ENCODE assay signal across 2 cellular contexts in the genomic region with DNA sequence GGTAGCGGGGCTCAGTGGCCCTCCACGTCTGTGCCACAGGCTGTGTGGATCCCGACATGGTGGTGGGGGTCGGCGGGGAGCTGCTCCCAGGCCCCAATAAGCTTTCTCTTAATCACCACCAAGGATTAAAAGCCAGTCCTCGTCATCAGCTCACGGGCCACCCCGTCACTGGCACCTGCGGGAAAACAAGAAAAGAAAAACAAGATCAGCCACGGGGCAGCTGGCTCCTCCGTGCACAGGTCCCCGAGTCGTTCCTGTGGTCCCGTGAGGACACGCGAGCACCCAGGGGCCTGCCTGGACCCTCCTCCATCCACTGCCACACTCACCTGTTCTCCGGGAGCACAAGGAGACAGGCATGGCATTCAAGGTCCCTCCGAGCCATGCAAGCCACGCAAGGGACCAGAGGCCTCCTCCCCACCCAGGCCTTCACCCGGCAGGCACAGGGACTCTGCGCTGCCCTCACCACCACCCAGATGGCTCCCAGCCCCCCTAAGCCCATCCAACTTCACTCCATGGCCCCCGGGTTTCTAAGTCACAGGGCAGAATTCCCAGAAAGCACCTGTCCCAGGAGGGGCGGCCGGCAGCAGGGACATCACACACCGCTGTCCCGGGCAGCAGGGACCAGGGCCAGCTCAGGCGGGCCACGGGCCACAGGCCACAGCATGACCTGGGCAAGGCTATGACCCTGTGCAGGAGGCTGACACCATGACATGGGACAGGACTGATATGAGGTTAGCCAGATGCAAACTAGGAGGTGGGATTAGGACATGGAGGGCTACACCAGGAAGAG.
A peak's percentile ranks its signal among the peaks of the same experiment; 100 is the strongest.
TF ChIP-seq lines count a peak whose summit lies in the region.

No MANE protein-coding gene starts in this region.

TF ChIP-seq in GM12891, 5 proteins besides CTCF, POLR2A, EP300 and RAD21:
- TF ChIP-seq POU2F2 (IDR thresholded peaks at IDR 0.05; ENCODE audit: low read depth, low read length), result no peak
- TF ChIP-seq PAX5 (IDR thresholded peaks at IDR 0.05; ENCODE audit: insufficient read depth, low read length, severe bottlenecking), result no peak
- no peak for TF ChIP-seq TAF1 (IDR thresholded peaks at IDR 0.05; ENCODE audit: low read depth, low read length)
- no peak for TF ChIP-seq SPI1 (IDR thresholded peaks at IDR 0.05; ENCODE audit: low read depth, low read length)
- no peak for TF ChIP-seq POLR2AphosphoS5 (IDR thresholded peaks at IDR 0.05; ENCODE audit: low read depth, low read length)

TF ChIP-seq in GM12878, 131 proteins besides CTCF, POLR2A, EP300 and RAD21:
- TF ChIP-seq NR2F1 (conservative IDR thresholded peaks at IDR 0.05), result 0 out of 2 replicates have a peak, but pooled peaks have one; percentile 23
- TF ChIP-seq, protein P1, sequence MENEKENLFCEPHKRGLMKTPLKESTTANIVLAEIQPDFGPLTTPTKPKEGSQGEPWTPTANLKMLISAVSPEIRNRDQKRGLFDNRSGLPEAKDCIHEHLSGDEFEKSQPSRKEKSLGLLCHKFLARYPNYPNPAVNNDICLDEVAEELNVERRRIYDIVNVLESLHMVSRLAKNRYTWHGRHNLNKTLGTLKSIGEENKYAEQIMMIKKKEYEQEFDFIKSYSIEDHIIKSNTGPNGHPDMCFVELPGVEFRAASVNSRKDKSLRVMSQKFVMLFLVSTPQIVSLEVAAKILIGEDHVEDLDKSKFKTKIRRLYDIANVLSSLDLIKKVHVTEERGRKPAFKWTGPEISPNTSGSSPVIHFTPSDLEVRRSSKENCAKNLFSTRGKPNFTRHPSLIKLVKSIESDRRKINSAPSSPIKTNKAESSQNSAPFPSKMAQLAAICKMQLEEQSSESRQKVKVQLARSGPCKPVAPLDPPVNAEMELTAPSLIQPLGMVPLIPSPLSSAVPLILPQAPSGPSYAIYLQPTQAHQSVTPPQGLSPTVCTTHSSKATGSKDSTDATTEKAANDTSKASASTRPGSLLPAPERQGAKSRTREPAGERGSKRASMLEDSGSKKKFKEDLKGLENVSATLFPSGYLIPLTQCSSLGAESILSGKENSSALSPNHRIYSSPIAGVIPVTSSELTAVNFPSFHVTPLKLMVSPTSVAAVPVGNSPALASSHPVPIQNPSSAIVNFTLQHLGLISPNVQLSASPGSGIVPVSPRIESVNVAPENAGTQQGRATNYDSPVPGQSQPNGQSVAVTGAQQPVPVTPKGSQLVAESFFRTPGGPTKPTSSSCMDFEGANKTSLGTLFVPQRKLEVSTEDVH (IDR thresholded peaks at IDR 0.05; ENCODE audit: low read depth, partially characterized antibody), result no peak
